In genomic region chr20:35319206-35320197, GRCh38 we compare ENCODE assay signal across 10 cellular contexts. TPM values are rescaled to one million over a fixed set of nuclear protein-coding genes. Genes with fewer than 3 reads are reported as not detected.
A peak's percentile ranks its signal among the peaks of the same experiment; 100 is the strongest.
DNase-seq lines count a peak whose midpoint lies in the region; ATAC-seq and TF ChIP-seq lines count a peak whose summit lies in the region.
"Had no signal": no experiment of that assay in that cellular context is flagged by ENCODE, and none has a peak within 500 bp of the region (broad histone marks: within the 10 kb centered on the region; RNA-seq: fewer than 3 reads in every experiment).

No MANE protein-coding gene starts in this region.

- intact Hi-C loops in natural killer cell (cut with micrococcal nuclease) (no loop called here), testis (cut with DNase I; ENCODE audit: low total_unique reads) (no loop called here)

- no peak for TF ChIP-seq POLR2A in testis (IDR thresholded peaks at IDR 0.05)

- H3K27ac ChIP-seq in HEK293 (ENCODE audit: extremely low read depth, low read depth, low read length) (peak overlapping the region; percentile 65), RWPE1 (peak overlapping the region; percentile 85), testis (no peak overlapping the region)

- TF ChIP-seq CTCF in HEK293 (tag by site-specific recombination; IDR thresholded peaks at IDR 0.05) (no peak), RWPE1 (conservative IDR thresholded peaks at IDR 0.05; ENCODE audit: low read depth) (no peak), fibroblast of the aortic adventitia (IDR thresholded peaks at IDR 0.05; ENCODE audit: insufficient read depth, low read length) (no peak), natural killer cell (IDR thresholded peaks at IDR 0.05) (no peak), testis (IDR thresholded peaks at IDR 0.05) (no peak)

- H3K4me2 ChIP-seq in skeletal muscle satellite cell (ENCODE audit: low read length), result peak overlapping the region; percentile 46

- H3K9me3 ChIP-seq in HEK293 (ENCODE audit: control insufficient read depth, insufficient read depth, low read depth, low read length) (no peaks in the 10 kb centered on the region), skeletal muscle satellite cell (replicated peaks; ENCODE audit: low read length) (no peaks in the 10 kb centered on the region), testis (no peaks in the 10 kb centered on the region)

- 67 to 74% methylated on average over 5 of the region's 5 CpGs for WGBS in testis, 2 donors

- ATAC-seq in natural killer cell, result no peak

- H3K27me3 Mint-ChIP-seq in natural killer cell (ENCODE audit: low read depth in 2 of 2), result no peaks in the 10 kb centered on the region
- H3K27me3 Mint-ChIP-seq in activated naive CD4-positive, alpha-beta T cell treated with anti-CD3 and anti-CD28 coated beads, Interleukin-2, amount 10 ng/mL, durations not matched to agents 7 days and 5 days, result no peaks in the 10 kb centered on the region

- H3K27ac Mint-ChIP-seq in natural killer cell, result no peak overlapping the region
- no peak overlapping the region for H3K27ac Mint-ChIP-seq in activated naive CD4-positive, alpha-beta T cell treated with anti-CD3 and anti-CD28 coated beads, Interleukin-2, amount 10 ng/mL, durations not matched to agents 7 days and 5 days

- no peak overlapping the region for H3K4me3 ChIP-seq in HEK293 (ENCODE audit: low read depth, low read length)
- no peak overlapping the region for H3K4me3 ChIP-seq in fibroblast of the aortic adventitia (ENCODE audit: low read depth, low read length)
- H3K4me3 ChIP-seq in skeletal muscle satellite cell (ENCODE audit: low read length), result peak overlapping the region; percentile 26
- H3K4me3 ChIP-seq in testis, result no peak overlapping the region
- H3K4me3 ChIP-seq: lung had no signal

- peaks cover 11 to 25% of the 10 kb centered on the region in 2 donors for H3K4me1 Mint-ChIP-seq in natural killer cell
- H3K4me1 Mint-ChIP-seq in activated naive CD4-positive, alpha-beta T cell treated with anti-CD3 and anti-CD28 coated beads, Interleukin-2, amount 10 ng/mL, durations not matched to agents 7 days and 5 days, result peaks cover 30% of the 10 kb centered on the region

- DNase-seq in RWPE1 (ENCODE audit: low spot score), result peak; percentile 87
- peak; percentile 43 for DNase-seq in fibroblast of the aortic adventitia (ENCODE audit: low read depth)
- no peak for DNase-seq in natural killer cell
- DNase-seq in testis, result no peak
- no peak for DNase-seq in activated naive CD4-positive, alpha-beta T cell treated with anti-CD3 and anti-CD28 coated beads, Interleukin-2, amount 10 ng/mL, durations not matched to agents 7 days and 5 days
- DNase-seq: activated CD4-positive, alpha-beta T cell treated with anti-CD3 and anti-CD28 coated beads, Interleukin-2, amount 50 U/mL, for 1 hour; stimulated activated CD4-positive, alpha-beta T cell treated with anti-CD3 and anti-CD28 coated beads, Interleukin-4, amount 100 ng/mL, for 1 hour had no signal

- no peaks in the 10 kb centered on the region for H3K36me3 ChIP-seq in HEK293 (ENCODE audit: control insufficient read depth in 2 of 2, insufficient read depth in 1 of 2, low read length in 2 of 2)
- H3K36me3 ChIP-seq in skeletal muscle satellite cell (ENCODE audit: insufficient read depth, low read length), result no peaks in the 10 kb centered on the region
- no peaks in the 10 kb centered on the region for H3K36me3 ChIP-seq in testis (ENCODE audit: low read depth, missing control alignments)

- CTCF ChIA-PET in HEK293 (lab: Yijun Ruan, JAX), result interaction anchor here (1.2 to 3.6 kb wide), 5 partner anchors 10 to 16 kb away, joined by 4 to 66 read pairs (median 22); no protein-coding TSS in a partner anchor
- CTCF ChIA-PET in RWPE1 (lab: Yijun Ruan, JAX), result interaction anchor here (0.7 to 3.8 kb wide), 5 partner anchors 10 to 520 kb away, joined by 3 to 20 read pairs (median 4); no protein-coding TSS in a partner anchor
- CTCF ChIA-PET in activated naive CD4-positive, alpha-beta T cell treated with anti-CD3 and anti-CD28 coated beads, Interleukin-2, amount 10 ng/mL, durations not matched to agents 7 days and 5 days (lab: Charles Lee), result interaction anchor here (1.4 to 5.1 kb wide), 3 partner anchors 10 to 15 kb away, joined by 7 to 18 read pairs (median 16); no protein-coding TSS in a partner anchor

- H3K9me3 Mint-ChIP-seq in natural killer cell, result no peaks in the 10 kb centered on the region
- H3K9me3 Mint-ChIP-seq in activated naive CD4-positive, alpha-beta T cell treated with anti-CD3 and anti-CD28 coated beads, Interleukin-2, amount 10 ng/mL, durations not matched to agents 7 days and 5 days, result no peaks in the 10 kb centered on the region

- POLR2A ChIA-PET in HEK293 (lab: Yijun Ruan, JAX), result interaction anchor here (0.5 to 2.9 kb wide), 5 partner anchors 14 to 226 kb away, joined by 3 to 14 read pairs (median 4); partner anchors contain the start of gene EIF6
- POLR2A ChIA-PET in RWPE1 (lab: Yijun Ruan, JAX; ENCODE audit: low non-redundant PET), result interaction anchor here (1.2 kb wide), 1 partner anchor 11 kb away, joined by 4 read pairs; no protein-coding TSS in a partner anchor

- H3K4me3 Mint-ChIP-seq in natural killer cell, result no peak overlapping the region
- no peak overlapping the region for H3K4me3 Mint-ChIP-seq in activated naive CD4-positive, alpha-beta T cell treated with anti-CD3 and anti-CD28 coated beads, Interleukin-2, amount 10 ng/mL, durations not matched to agents 7 days and 5 days

- no peaks in the 10 kb centered on the region for H3K27me3 ChIP-seq in skeletal muscle satellite cell (ENCODE audit: control insufficient read depth, insufficient read depth, low read length)
- no peaks in the 10 kb centered on the region for H3K27me3 ChIP-seq in testis

- H3K36me3 Mint-ChIP-seq in natural killer cell, result no peaks in the 10 kb centered on the region
- peaks cover 2% of the 10 kb centered on the region for H3K36me3 Mint-ChIP-seq in activated naive CD4-positive, alpha-beta T cell treated with anti-CD3 and anti-CD28 coated beads, Interleukin-2, amount 10 ng/mL, durations not matched to agents 7 days and 5 days

- H3K4me1 ChIP-seq in HEK293 (ENCODE audit: control insufficient read depth, insufficient read depth, low read length) (peaks cover 34% of the 10 kb centered on the region), skeletal muscle satellite cell (ENCODE audit: control insufficient read depth, insufficient read depth, low read length) (peaks cover 65% of the 10 kb centered on the region), testis (no peaks in the 10 kb centered on the region)

- peak overlapping the region; percentile 60 for H3K9ac ChIP-seq in skeletal muscle satellite cell (ENCODE audit: low read depth, low read length)

TF ChIP-seq in HEK293, 187 proteins besides CTCF, POLR2A, EP300 and RAD21 (continues in another document):
- TF ChIP-seq ZNF48 (tag by site-specific recombination; IDR thresholded peaks at IDR 0.05) (no peak), TSHZ1 (tag by site-specific recombination; IDR thresholded peaks at IDR 0.05; ENCODE audit: borderline replicate concordance) (peak; percentile 87), ZSCAN30 (tag by site-specific recombination; IDR thresholded peaks at IDR 0.05) (no peak; the same call in 1 of the 2 replicates), ZNF292 (tag by site-specific recombination; IDR thresholded peaks at IDR 0.05; ENCODE audit: borderline replicate concordance, low read depth) (no peak), ZNF266 (tag by site-specific recombination; IDR thresholded peaks at IDR 0.05; ENCODE audit: low read depth) (no peak), HOXA7 (CRISPR knock-in tag; IDR thresholded peaks at IDR 0.05; ENCODE audit: borderline replicate concordance) (no peak), ZNF2 (tag by site-specific recombination; IDR thresholded peaks at IDR 0.05) (no peak), PRDM1 (tag by site-specific recombination; IDR thresholded peaks at IDR 0.05) (peak; percentile 71; the same call in 1 of the 2 replicates), MEIS1 (CRISPR knock-in tag; IDR thresholded peaks at IDR 0.05; ENCODE audit: borderline replicate concordance) (no peak), KLF16 (tag by site-specific recombination; IDR thresholded peaks at IDR 0.05) (no peak)

RNA-seq across cellular contexts. Expression of gene FAM83C, which starts 27.3 kb away (rescaled TPM):
- total RNA-seq in fibroblast of the aortic adventitia (ENCODE audit: low replicate concordance), result not detected in 2 replicates
- not detected in 2 replicates for total RNA-seq in skeletal muscle satellite cell (2012; rRNA removed)
- total RNA-seq in natural killer cell, result not detected
- total RNA-seq in testis, result under 1 TPM; 0.39 to 0.43 TPM
- 0.96 TPM for polyA plus RNA-seq in testis (ENCODE audit: insufficient read depth, low read depth, low replicate concordance)
- total RNA-seq: lung had no signal
- polyA plus RNA-seq: lung had no signal

RNA-seq across cellular contexts. Expression of gene EIF6, which starts 34.9 kb away (rescaled TPM):
- total RNA-seq in fibroblast of the aortic adventitia (ENCODE audit: low replicate concordance) (17.0 and 120 TPM in 2 replicates), natural killer cell (10 to 100 TPM; 73.9 to 81.4 (median 79.0) TPM), testis (10 to 100 TPM; 84.3 to 90.6 TPM)
- total RNA-seq in skeletal muscle satellite cell (2012; rRNA removed), result 206 and 237 TPM in 2 replicates
- 142 TPM for polyA plus RNA-seq in testis (ENCODE audit: insufficient read depth, low read depth, low replicate concordance)

RNA-seq across cellular contexts. Expression of gene MMP24OS, which starts 41.6 kb away (rescaled TPM):
- total RNA-seq in fibroblast of the aortic adventitia (ENCODE audit: low replicate concordance), result 18.3 and 28.7 TPM in 2 replicates
- total RNA-seq in skeletal muscle satellite cell (2012; rRNA removed), result 8.4 and 12.0 TPM in 2 replicates
- total RNA-seq in natural killer cell, result 10 to 100 TPM; 76.5 to 92.7 (median 86.6) TPM
- 10 to 100 TPM; 16.4 to 35.1 TPM for total RNA-seq in testis
- 45.9 TPM for polyA plus RNA-seq in testis (ENCODE audit: insufficient read depth, low read depth, low replicate concordance)

Comparison
In these comparisons a context has a peak if more than half of its experiments do, and no peak if none do; other contexts are left out.
1. H3K27ac ChIP-seq: peak in HEK293 (single experiment) and RWPE1 (single experiment); none in testis (0 of 2).
2. DNase-seq: peak in RWPE1 (single experiment) and fibroblast of the aortic adventitia (single experiment); none in natural killer cell (single experiment), testis (single experiment) and activated naive CD4-positive, alpha-beta T cell treated with anti-CD3 and anti-CD28 coated beads, Interleukin-2, amount 10 ng/mL, durations not matched to agents 7 days and 5 days (single experiment).